In genomic region chr15:78811825-78812183, GRCh38 we compare ENCODE assay signal across 8 cellular contexts. TPM values are rescaled to one million over a fixed set of nuclear protein-coding genes. Genes with fewer than 3 reads are reported as not detected.
DNase-seq lines count a peak whose midpoint lies in the region; ATAC-seq and TF ChIP-seq lines count a peak whose summit lies in the region.

No MANE protein-coding gene starts in this region.

- no peak for DNase-seq in AG04449 (ENCODE audit: low read depth, low spot score)
- DNase-seq in HFF-Myc (ENCODE audit: extremely low read depth, low read depth): no peak
- no peak for DNase-seq in astrocyte of the spinal cord (ENCODE audit: low read depth, low spot score)
- DNase-seq in KBM-7: no peak
- DNase-seq in Kasumi-1 (lab: John Stamatoyannopoulos, UW): no peak
- DNase-seq in AML-193 (lab: John Stamatoyannopoulos, UW): no peak

- no peak for ATAC-seq in HG02870 (IDR thresholded peaks at IDR 0.05; ENCODE audit: unreplicated experiment)

- peak overlapping the region; percentile 76 for H3K27ac ChIP-seq in mesodermal cell (ENCODE audit: low read depth, low read length, severe bottlenecking)

- peaks cover 3% of the 10 kb centered on the region for H3K9me3 ChIP-seq in mesodermal cell (ENCODE audit: control insufficient read depth, low read length)

- POLR2A ChIA-PET in AG04449 (lab: Yijun Ruan, JAX): no interaction called here

- peaks cover 5% of the 10 kb centered on the region for H3K4me1 ChIP-seq in mesodermal cell (ENCODE audit: control insufficient read depth, insufficient read depth, low read length, poor library complexity, severe bottlenecking)

- CTCF ChIA-PET in AG04449 (lab: Yijun Ruan, JAX): interaction anchor here (0.7 to 3.9 kb wide), 16 partner anchors 10 to 193 kb away, joined by 3 to 32 read pairs (median 6); no protein-coding TSS in a partner anchor

- H3K36me3 ChIP-seq in mesodermal cell (ENCODE audit: control insufficient read depth, insufficient read depth, low read length): peaks cover 4% of the 10 kb centered on the region

- TF ChIP-seq CTCF in AG04449 (IDR thresholded peaks at IDR 0.05; ENCODE audit: insufficient read depth, low read length, missing control alignments) (no peak), HFF-Myc (IDR thresholded peaks at IDR 0.05; ENCODE audit: low read depth, low read length, missing control alignments) (no peak), astrocyte of the spinal cord (IDR thresholded peaks at IDR 0.05; ENCODE audit: low read depth, low read length) (no peak)

- WGBS in mesodermal cell (ENCODE audit: insufficient coverage in 2 of 2), 2 experiments: 83 to 86% methylated on average over 23 to 24 of the region's 24 CpGs

- in situ Hi-C loops in astrocyte of the spinal cord (cut with HindIII; ENCODE audit: low sequenced_read_pairs): no loop called here
- in situ Hi-C loops in KBM-7 (cut with MboI; ENCODE audit: low pct_unique_long_range_greater_than_20kb, low sequenced_read_pairs): no loop called here

- peak overlapping the region; percentile 57 for H3K4me3 ChIP-seq in AG04449 (ENCODE audit: low read depth, low read length)
- peak overlapping the region; percentile 48 for H3K4me3 ChIP-seq in HFF-Myc (replicated peaks; ENCODE audit: low read depth, low read length)
- peak overlapping the region; percentile 56 for H3K4me3 ChIP-seq in astrocyte of the spinal cord (ENCODE audit: low read depth, low read length)
- peak overlapping the region; percentile 67 for H3K4me3 ChIP-seq in mesodermal cell (ENCODE audit: extremely low read depth, insufficient read depth, low read length, poor library complexity, severe bottlenecking)

RNA-seq across cellular contexts. Expression of gene ADAMTS7, which starts 0.5 kb away (rescaled TPM):
- polyA plus RNA-seq in mesodermal cell (2013, experiment 1 of 2): 46.3 TPM
- polyA plus RNA-seq in mesodermal cell (2013, experiment 2 of 2): 33.8 TPM
